9 cellular contexts compared by ENCODE assay signal in genomic region chr2:65357095-65357958, GRCh38.
DNase-seq lines count a peak whose midpoint lies in the region; ATAC-seq and TF ChIP-seq lines count a peak whose summit lies in the region.
"Had no signal": no experiment of that assay in that cellular context is flagged by ENCODE, and none has a peak within 500 bp of the region (broad histone marks: within the 10 kb centered on the region; RNA-seq: fewer than 3 reads in every experiment).

No MANE protein-coding gene starts in this region.

- H3K27me3 Mint-ChIP-seq in activated CD4-positive, alpha-beta memory T cell treated with anti-CD3 and anti-CD28 coated beads for 36 hours, result no peaks in the 10 kb centered on the region

- H3K27ac Mint-ChIP-seq in activated CD4-positive, alpha-beta memory T cell treated with anti-CD3 and anti-CD28 coated beads for 36 hours, result peak overlapping the region; percentile 28

- no peak for TF ChIP-seq CTCF in GM12864 (IDR thresholded peaks at IDR 0.05; ENCODE audit: low read depth, low read length, missing control alignments)

- H3K36me3 Mint-ChIP-seq in activated CD4-positive, alpha-beta memory T cell treated with anti-CD3 and anti-CD28 coated beads for 36 hours, result no peaks in the 10 kb centered on the region

- H3K4me1 Mint-ChIP-seq in activated CD4-positive, alpha-beta memory T cell treated with anti-CD3 and anti-CD28 coated beads for 36 hours (ENCODE audit: low read depth), result peaks cover 34% of the 10 kb centered on the region

- intact Hi-C loops in activated CD4-positive, alpha-beta memory T cell treated with anti-CD3 and anti-CD28 coated beads for 36 hours (cut with micrococcal nuclease), result loop anchor here (1.0 to 5.0 kb wide), 3 partner anchors 56 to 130 kb away; partner anchors contain the start of gene ACTR2

- DNase-seq in GM12864 (ENCODE audit: low read depth), result no peak
- peak; percentile 27 for DNase-seq in activated CD4-positive, alpha-beta memory T cell treated with anti-CD3 and anti-CD28 coated beads for 36 hours
- DNase-seq in foreskin melanocyte, result no peak
- DNase-seq in activated effector memory CD4-positive, alpha-beta T cell treated with Interleukin-2 at 50 U/mL for 16 hours, result no peak
- no peak for DNase-seq in NCI-H82 (lab: John Stamatoyannopoulos, UW)
- DNase-seq in SK-N-DZ (ENCODE audit: low spot score), result no peak
- DNase-seq: KG1 had no signal

- POLR2A ChIA-PET in activated CD4-positive, alpha-beta memory T cell treated with anti-CD3 and anti-CD28 coated beads for 36 hours (lab: Charles Lee), result interaction anchor here (1.6 to 3.7 kb wide), 2 partner anchors 37 to 80 kb away, joined by 4 to 17 read pairs; no protein-coding TSS in a partner anchor

- ATAC-seq in GM19328 (IDR thresholded peaks at IDR 0.05; ENCODE audit: unreplicated experiment), result peak; percentile 34
- peak; percentile 27 for ATAC-seq in HG03039 (IDR thresholded peaks at IDR 0.05; ENCODE audit: unreplicated experiment)

- peak overlapping the region; percentile 9 for H3K4me3 ChIP-seq in GM12864 (ENCODE audit: low read depth, low read length)

- no peaks in the 10 kb centered on the region for H3K9me3 Mint-ChIP-seq in activated CD4-positive, alpha-beta memory T cell treated with anti-CD3 and anti-CD28 coated beads for 36 hours

- CTCF ChIA-PET in activated CD4-positive, alpha-beta memory T cell treated with anti-CD3 and anti-CD28 coated beads for 36 hours (lab: Charles Lee), result interaction anchor here (0.8 to 2.5 kb wide), 3 partner anchors 26 to 75 kb away, joined by 3 to 13 read pairs (median 3); no protein-coding TSS in a partner anchor

- no peak overlapping the region for H3K4me3 Mint-ChIP-seq in activated CD4-positive, alpha-beta memory T cell treated with anti-CD3 and anti-CD28 coated beads for 36 hours
